8 cellular contexts compared by ENCODE assay signal in the genomic region with DNA sequence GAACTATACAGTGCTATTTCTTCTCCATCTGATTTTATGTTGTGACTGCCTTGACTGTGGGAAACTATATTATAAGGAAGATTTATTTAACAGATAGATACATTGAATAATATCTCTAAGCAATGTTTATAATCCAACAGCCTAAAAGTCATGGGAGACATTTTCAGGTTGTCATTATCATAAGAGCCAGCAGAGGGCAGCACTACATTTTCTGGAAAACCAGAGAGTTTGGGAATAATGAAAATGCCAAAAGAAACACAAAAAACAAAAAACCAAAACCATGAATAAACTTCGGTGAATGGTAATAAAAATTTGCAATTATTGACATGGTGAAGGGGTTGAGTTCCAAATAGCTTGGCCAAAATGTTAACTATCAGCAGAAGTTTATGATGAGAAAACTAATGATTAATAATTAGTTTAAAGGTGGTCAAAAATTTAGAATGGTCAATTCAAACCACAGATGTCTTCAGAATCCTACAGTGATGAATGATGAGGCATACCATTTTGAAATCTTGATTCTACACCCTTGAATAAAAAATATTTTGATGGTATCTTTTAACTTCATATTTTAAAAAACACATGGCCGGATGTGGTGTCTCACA. TPM values are rescaled to one million over a fixed set of nuclear protein-coding genes. Genes with fewer than 3 reads are reported as not detected.
DNase-seq lines count a peak whose midpoint lies in the region; ATAC-seq and TF ChIP-seq lines count a peak whose summit lies in the region.

No MANE protein-coding gene starts in this region.

- TF ChIP-seq EP300 in suprapubic skin (IDR thresholded peaks at IDR 0.05): no peak

- H3K4me3 Mint-ChIP-seq in natural killer cell: no peak overlapping the region
- H3K4me3 Mint-ChIP-seq in natural killer cell treated with Interleukin-12 subunit alpha and Interleukin-12 subunit beta and Interleukin-15 and Interleukin-18, amount 100 ng/mL, for 72 hours: no peak overlapping the region

- 56% methylated on average over 2 of the region's 2 CpGs for WGBS in suprapubic skin

- DNase-seq in natural killer cell: no peak
- no peak for DNase-seq in natural killer cell treated with Interleukin-12 subunit alpha and Interleukin-12 subunit beta and Interleukin-15 and Interleukin-18, amount 100 ng/mL, for 72 hours (ENCODE audit: low spot score)
- peak; percentile 7 for DNase-seq in NCI-H146 (lab: John Stamatoyannopoulos, UW)
- DNase-seq in adipocyte (ENCODE audit: low read depth): peak; percentile 81
- DNase-seq in iPS-NIHi11 (ENCODE audit: low spot score): peak; percentile 24
- no peak for DNase-seq in suprapubic skin (ENCODE audit: low spot score in 2 of 2)
- DNase-seq in cortex of kidney (lab: John Stamatoyannopoulos, UW): no peak

- H3K27ac ChIP-seq in suprapubic skin: no peak overlapping the region

- H3K36me3 ChIP-seq in adipocyte (ENCODE audit: control insufficient read depth, insufficient read depth, low read length, severe bottlenecking) (peaks cover 43% of the 10 kb centered on the region), suprapubic skin (peaks cover 34% of the 10 kb centered on the region)

- no peaks in the 10 kb centered on the region for H3K27me3 Mint-ChIP-seq in natural killer cell (ENCODE audit: low read depth in 2 of 2)
- no peaks in the 10 kb centered on the region for H3K27me3 Mint-ChIP-seq in natural killer cell treated with Interleukin-12 subunit alpha and Interleukin-12 subunit beta and Interleukin-15 and Interleukin-18, amount 100 ng/mL, for 72 hours

- intact Hi-C loops in natural killer cell (cut with micrococcal nuclease): loop anchor here (5.0 kb wide), 1 partner anchor 1313 kb away; no protein-coding TSS in a partner anchor

- H3K27ac Mint-ChIP-seq in natural killer cell: no peak overlapping the region
- peak overlapping the region in 1 of 2 donors; percentile 96 for H3K27ac Mint-ChIP-seq in natural killer cell treated with Interleukin-12 subunit alpha and Interleukin-12 subunit beta and Interleukin-15 and Interleukin-18, amount 100 ng/mL, for 72 hours

- TF ChIP-seq POLR2A in suprapubic skin (IDR thresholded peaks at IDR 0.05): no peak

- H3K9ac ChIP-seq in adipocyte (ENCODE audit: low read length): no peak overlapping the region

- H3K36me3 Mint-ChIP-seq in natural killer cell: peaks cover 18% of the 10 kb centered on the region
- peaks cover 42% of the 10 kb centered on the region for H3K36me3 Mint-ChIP-seq in natural killer cell treated with Interleukin-12 subunit alpha and Interleukin-12 subunit beta and Interleukin-15 and Interleukin-18, amount 100 ng/mL, for 72 hours

- ATAC-seq in natural killer cell (no peak), HG02852 (IDR thresholded peaks at IDR 0.05; ENCODE audit: unreplicated experiment) (no peak)
- no peak for ATAC-seq in natural killer cell treated with Interleukin-12 subunit alpha and Interleukin-12 subunit beta and Interleukin-15 and Interleukin-18, amount 100 ng/mL, for 72 hours

- H3K4me1 ChIP-seq in adipocyte (ENCODE audit: control insufficient read depth, insufficient read depth, low read length) (peaks cover 24% of the 10 kb centered on the region), suprapubic skin (peaks cover 17% of the 10 kb centered on the region)

- H3K9me3 Mint-ChIP-seq in natural killer cell: no peaks in the 10 kb centered on the region
- H3K9me3 Mint-ChIP-seq in natural killer cell treated with Interleukin-12 subunit alpha and Interleukin-12 subunit beta and Interleukin-15 and Interleukin-18, amount 100 ng/mL, for 72 hours: no peaks in the 10 kb centered on the region

- H3K9me3 ChIP-seq in adipocyte (ENCODE audit: control insufficient read depth, low read length): no peaks in the 10 kb centered on the region
- no peaks in the 10 kb centered on the region for H3K9me3 ChIP-seq in suprapubic skin

- H3K4me1 Mint-ChIP-seq in natural killer cell: peaks cover 15 to 29% of the 10 kb centered on the region in 2 donors
- peaks cover 26 to 30% of the 10 kb centered on the region in 2 donors for H3K4me1 Mint-ChIP-seq in natural killer cell treated with Interleukin-12 subunit alpha and Interleukin-12 subunit beta and Interleukin-15 and Interleukin-18, amount 100 ng/mL, for 72 hours (ENCODE audit: low read depth in 2 of 2)

- H3K27me3 ChIP-seq in adipocyte (replicated peaks; ENCODE audit: control insufficient read depth, insufficient read depth, low read length): no peaks in the 10 kb centered on the region
- H3K27me3 ChIP-seq in suprapubic skin: no peaks in the 10 kb centered on the region

- no peak overlapping the region for H3K4me3 ChIP-seq in adipocyte (ENCODE audit: low read length)
- no peak overlapping the region for H3K4me3 ChIP-seq in suprapubic skin

- TF ChIP-seq CTCF in natural killer cell (IDR thresholded peaks at IDR 0.05) (peak; percentile 96), suprapubic skin (IDR thresholded peaks at IDR 0.05) (peak; percentile 54 to 64)

RNA-seq across cellular contexts. Expression of a gene that starts 4.7 kb away (rescaled TPM):
- total RNA-seq in natural killer cell (100 to 1,000 TPM; 354 to 404 (median 364) TPM), suprapubic skin (100 to 1,000 TPM; 237 to 689 (median 502) TPM)
- 100 to 1,000 TPM; 408 to 472 TPM for total RNA-seq in natural killer cell treated with Interleukin-12 subunit alpha and Interleukin-12 subunit beta and Interleukin-15 and Interleukin-18, amount 100 ng/mL, for 72 hours

RNA-seq across cellular contexts. Expression of a gene that starts 5.1 kb away (rescaled TPM):
- total RNA-seq in natural killer cell (10 to 100 TPM; 44.0 to 47.8 (median 45.9) TPM), suprapubic skin (10 to 100 TPM; 65.7 to 74.2 (median 69.9) TPM)
- total RNA-seq in natural killer cell treated with Interleukin-12 subunit alpha and Interleukin-12 subunit beta and Interleukin-15 and Interleukin-18, amount 100 ng/mL, for 72 hours: 10 to 100 TPM; 73.4 to 78.0 TPM

Comparison
In these comparisons a context has a peak if more than half of its experiments do, and no peak if none do; other contexts are left out.
1. DNase-seq: peak in NCI-H146 (single experiment), adipocyte (single experiment) and iPS-NIHi11 (single experiment); none in natural killer cell (single experiment), natural killer cell treated with Interleukin-12 subunit alpha and Interleukin-12 subunit beta and Interleukin-15 and Interleukin-18, amount 100 ng/mL, for 72 hours (single experiment), suprapubic skin (0 of 2) and cortex of kidney (single experiment).